Comparison of ENCODE assay signal across 2 cellular contexts in genomic region chr5:53944981-53945380, GRCh38.
A peak's percentile ranks its signal among the peaks of the same experiment; 100 is the strongest.
TF ChIP-seq lines count a peak whose summit lies in the region.

No MANE protein-coding gene starts in this region.

TF ChIP-seq in GM23338, 12 proteins besides CTCF, POLR2A, EP300 and RAD21:
- TF ChIP-seq ZNF331 (CRISPR knock-in tag; IDR thresholded peaks at IDR 0.05; ENCODE audit: low read depth) (no peak), CREB1 (CRISPR knock-in tag; IDR thresholded peaks at IDR 0.05; ENCODE audit: low read depth) (no peak), STAT1 (IDR thresholded peaks at IDR 0.05; ENCODE audit: unreplicated experiment) (no peak), NANOG (IDR thresholded peaks at IDR 0.05; ENCODE audit: borderline replicate concordance) (no peak), JUNB (IDR thresholded peaks at IDR 0.05; ENCODE audit: unreplicated experiment) (no peak), EZH2phosphoT487 (IDR thresholded peaks at IDR 0.05; ENCODE audit: unreplicated experiment) (no peak), EZH2 (IDR thresholded peaks at IDR 0.05; ENCODE audit: low read depth, unreplicated experiment) (no peak), POLR2AphosphoS5 (IDR thresholded peaks at IDR 0.05; ENCODE audit: low read depth) (no peak), ETS1 (IDR thresholded peaks at IDR 0.05) (no peak), ZNF114 (CRISPR knock-in tag; IDR thresholded peaks at IDR 0.05) (no peak), ZNF462 (CRISPR knock-in tag; IDR thresholded peaks at IDR 0.05) (no peak), REST (IDR thresholded peaks at IDR 0.05; ENCODE audit: unreplicated experiment) (no peak)

TF ChIP-seq in endothelial cell of umbilical vein, 7 proteins besides CTCF, POLR2A, EP300 and RAD21:
- TF ChIP-seq MYC (IDR thresholded peaks at IDR 0.05; ENCODE audit: low read depth, low read length) (no peak), FOS (IDR thresholded peaks at IDR 0.05; ENCODE audit: borderline replicate concordance, insufficient read depth, low read length) (peak; percentile 22), EZH2 (IDR thresholded peaks at IDR 0.05; ENCODE audit: borderline replicate concordance, low read depth, low read length, severe bottlenecking) (no peak), GATA2 (IDR thresholded peaks at IDR 0.05; ENCODE audit: insufficient read depth, insufficient read length, low read depth, low read length) (no peak), POLR2AphosphoS5 (IDR thresholded peaks at IDR 0.05; ENCODE audit: insufficient read depth, low read depth, low read length) (no peak), JUN (IDR thresholded peaks at IDR 0.05; ENCODE audit: borderline replicate concordance, insufficient read depth, insufficient read length, low read depth) (no peak), MAX (IDR thresholded peaks at IDR 0.05; ENCODE audit: insufficient read depth, insufficient read length) (no peak)
